In genomic region chr21:42737969-42738590, GRCh38 we compare ENCODE assay signal across 9 cellular contexts.
A peak's percentile ranks its signal among the peaks of the same experiment; 100 is the strongest.
DNase-seq lines count a peak whose midpoint lies in the region; ATAC-seq and TF ChIP-seq lines count a peak whose summit lies in the region.
"Had no signal": no experiment of that assay in that cellular context is flagged by ENCODE, and none has a peak within 500 bp of the region (broad histone marks: within the 10 kb centered on the region; RNA-seq: fewer than 3 reads in every experiment).

No MANE protein-coding gene starts in this region.

- H3K18ac ChIP-seq in neuronal stem cell (ENCODE audit: low read length) = no peak overlapping the region

- no peak overlapping the region for H2BK120ac ChIP-seq in neuronal stem cell (ENCODE audit: low read depth, low read length)

- no peaks in the 10 kb centered on the region for H3K36me3 ChIP-seq in CD4-positive, alpha-beta memory T cell (ENCODE audit: insufficient read depth, low read length)
- H3K36me3 ChIP-seq in esophagus (ENCODE audit: control insufficient read depth in 2 of 2, insufficient read depth in 2 of 2, low read length in 1 of 2) (no peaks in the 10 kb centered on the region), neuronal stem cell (replicated peaks in 1 of 2; ENCODE audit: control insufficient read depth in 2 of 2, insufficient read depth in 2 of 2, low read length in 2 of 2) (peaks cover 21 to 45% of the 10 kb centered on the region in 2 donors), BE2C (peaks cover 2% of the 10 kb centered on the region; the same call in 1 of the 2 replicates)

- CTCF ChIA-PET in CD4-positive, alpha-beta memory T cell (lab: Charles Lee; ENCODE audit: partially characterized antibody) = interaction anchor here (2.4 kb wide), 1 partner anchor 10 kb away, joined by 10 read pairs; no protein-coding TSS in a partner anchor

- no peak overlapping the region for H3K4ac ChIP-seq in neuronal stem cell (ENCODE audit: low read length)

- no peak overlapping the region for H2AK5ac ChIP-seq in neuronal stem cell (ENCODE audit: low read depth, low read length)

- ATAC-seq in T-helper 17 cell = peak; percentile 85
- ATAC-seq in HG02763 (IDR thresholded peaks at IDR 0.05; ENCODE audit: unreplicated experiment) = no peak

- TF ChIP-seq CTCF in BE2C (IDR thresholded peaks at IDR 0.05; ENCODE audit: low read depth, low read length) = no peak

- H3K4me1 ChIP-seq in CD4-positive, alpha-beta memory T cell (ENCODE audit: insufficient read depth, low read length) = peaks cover 43% of the 10 kb centered on the region
- H3K4me1 ChIP-seq in esophagus (ENCODE audit: control insufficient read depth in 2 of 2, insufficient read depth in 2 of 2, low read length in 1 of 2) (no peaks in the 10 kb centered on the region), neuronal stem cell (ENCODE audit: control insufficient read depth in 2 of 2, insufficient read depth in 1 of 2, low read depth in 1 of 2, low read length in 2 of 2) (peaks cover 2 to 13% of the 10 kb centered on the region in 2 donors), BE2C (no peaks in the 10 kb centered on the region)

- H3K36me3 Mint-ChIP-seq in CD4-positive, alpha-beta memory T cell = peaks cover 1 to 3% of the 10 kb centered on the region in 2 donors
- H3K36me3 Mint-ChIP-seq in T-helper 17 cell (ENCODE audit: low read depth) = peaks cover 2% of the 10 kb centered on the region

- H3K4me2 ChIP-seq in neuronal stem cell (ENCODE audit: insufficient read depth, low read length, poor library complexity, severe bottlenecking) = no peak overlapping the region

- no peaks in the 10 kb centered on the region for H3K27me3 ChIP-seq in CD4-positive, alpha-beta memory T cell (ENCODE audit: insufficient read depth, low read length)
- H3K27me3 ChIP-seq in esophagus (ENCODE audit: control insufficient read depth in 1 of 2, insufficient read depth in 2 of 2, low read length in 2 of 2) (no peaks in the 10 kb centered on the region), neuronal stem cell (ENCODE audit: control insufficient read depth in 3 of 3, insufficient read depth in 3 of 3, low read depth in 1 of 3, low read length in 3 of 3) (no peaks in the 10 kb centered on the region), BE2C (no peaks in the 10 kb centered on the region)

- no peak overlapping the region for H3K4me3 ChIP-seq in CD4-positive, alpha-beta memory T cell (ENCODE audit: low read length in 2 of 2)
- H3K4me3 ChIP-seq in esophagus (ENCODE audit: low read depth in 1 of 2, low read length in 2 of 2) (no peak overlapping the region), neuronal stem cell (ENCODE audit: low read length in 2 of 2) (no peak overlapping the region), BE2C (ENCODE audit: low read depth, low read length) (no peak overlapping the region)

- WGBS in esophagus, 2 donors = 42 to 53% methylated on average over 15 of the region's 15 CpGs
- no CpG with 5 or more reads among the region's 15 CpGs for WGBS in neuronal stem cell (ENCODE audit: extremely low coverage in 2 of 2, insufficient read length in 2 of 2, insufficient replicate concordance in 1 of 2), 2 donors

- no peak overlapping the region for H2BK15ac ChIP-seq in neuronal stem cell (ENCODE audit: low read length)

- H4K8ac ChIP-seq in neuronal stem cell (ENCODE audit: low read depth, low read length) = no peak overlapping the region

- H2BK5ac ChIP-seq in neuronal stem cell (ENCODE audit: low read length) = no peak overlapping the region

- no peak overlapping the region for H4K91ac ChIP-seq in neuronal stem cell (ENCODE audit: low read depth, low read length, poor library complexity)

- H3K27ac Mint-ChIP-seq in CD4-positive, alpha-beta memory T cell = peak overlapping the region; percentile 85 to 100 (median 98)
- peak overlapping the region; percentile 99 for H3K27ac Mint-ChIP-seq in T-helper 17 cell

- H3K27ac ChIP-seq in CD4-positive, alpha-beta memory T cell (ENCODE audit: low read depth, low read length) = peak overlapping the region; percentile 56
- H3K27ac ChIP-seq in esophagus (ENCODE audit: low read depth in 2 of 2, low read length in 1 of 2) = peak overlapping the region; percentile 32 to 67
- no peak overlapping the region for H3K27ac ChIP-seq in neuronal stem cell (replicated peaks; ENCODE audit: low read length)

- H2BK12ac ChIP-seq in neuronal stem cell (ENCODE audit: low read length) = no peak overlapping the region

- no peak overlapping the region for H3K9ac ChIP-seq in neuronal stem cell (ENCODE audit: low read depth, low read length, poor library complexity)

- H3K4me3 Mint-ChIP-seq in CD4-positive, alpha-beta memory T cell = peak overlapping the region; percentile 63 to 84 (median 79)
- H3K4me3 Mint-ChIP-seq in T-helper 17 cell = peak overlapping the region; percentile 75

- peaks cover 22 to 58% (median 41%) of the 10 kb centered on the region in 4 donors for H3K4me1 Mint-ChIP-seq in CD4-positive, alpha-beta memory T cell
- H3K4me1 Mint-ChIP-seq in T-helper 17 cell = peaks cover 47% of the 10 kb centered on the region

- H2AFZ ChIP-seq in neuronal stem cell (ENCODE audit: low read length) = peak overlapping the region; percentile 48

- H3K79me1 ChIP-seq in neuronal stem cell (ENCODE audit: low read depth, low read length) = no peaks in the 10 kb centered on the region

- POLR2A ChIA-PET in CD4-positive, alpha-beta memory T cell (lab: Charles Lee; ENCODE audit: partially characterized antibody) = interaction anchor here (0.7 to 6.0 kb wide), 4 partner anchors 9 to 428 kb away, joined by 3 to 64 read pairs (median 6); no protein-coding TSS in a partner anchor

- H3K23ac ChIP-seq in neuronal stem cell (ENCODE audit: low read depth, low read length, poor library complexity) = no peak overlapping the region

- H3K27me3 Mint-ChIP-seq in CD4-positive, alpha-beta memory T cell = no peaks in the 10 kb centered on the region
- H3K27me3 Mint-ChIP-seq in T-helper 17 cell = no peaks in the 10 kb centered on the region

- no peaks in the 10 kb centered on the region for H3K9me3 ChIP-seq in CD4-positive, alpha-beta memory T cell (ENCODE audit: control insufficient read depth in 1 of 2, low read length in 2 of 2)
- H3K9me3 ChIP-seq in T-helper 17 cell (ENCODE audit: control insufficient read depth, low read length, poor library complexity, severe bottlenecking) (no peaks in the 10 kb centered on the region), esophagus (ENCODE audit: control insufficient read depth in 2 of 2, insufficient read depth in 1 of 2, low read depth in 1 of 2, low read length in 1 of 2) (no peaks in the 10 kb centered on the region), neuronal stem cell (replicated peaks in 1 of 2; ENCODE audit: control insufficient read depth in 2 of 2, insufficient read depth in 1 of 2, low read depth in 1 of 2, low read length in 2 of 2) (peaks cover 0 to 9% of the 10 kb centered on the region in 2 donors), BE2C (no peaks in the 10 kb centered on the region)

- DNase-seq in CD4-positive, alpha-beta memory T cell = peak in 4 of 5 donors; percentile 36 to 65 (median 43)
- DNase-seq in T-helper 17 cell = no peak
- no peak for DNase-seq in neuronal stem cell (ENCODE audit: low spot score)
- no peak for DNase-seq in NCI-H2081 (lab: John Stamatoyannopoulos, UW)
- DNase-seq in retina = no peak
- DNase-seq in BE2C = no peak
- DNase-seq: NCI-H524 had no signal

- intact Hi-C loops in CD4-positive, alpha-beta memory T cell (cut with micrococcal nuclease) = no loop called here

- no peak overlapping the region for H3K14ac ChIP-seq in neuronal stem cell (ENCODE audit: low read length)

- no peaks in the 10 kb centered on the region for H3K9me3 Mint-ChIP-seq in CD4-positive, alpha-beta memory T cell

Comparison
In these comparisons a context has a peak if more than half of its experiments do, and no peak if none do; other contexts are left out.
1. DNase-seq: peak in CD4-positive, alpha-beta memory T cell (4 of 5); none in T-helper 17 cell (0 of 3), neuronal stem cell (single experiment), NCI-H2081 (0 of 2), retina (single experiment) and BE2C (single experiment).